Comparison of ENCODE assay signal across 23 cellular contexts in genomic region chr1:7329868-7330615, GRCh38.
"Had no signal": no experiment of that assay in that cellular context is flagged by ENCODE, and none has a peak within 500 bp of the region (broad histone marks: within the 10 kb centered on the region; RNA-seq: fewer than 3 reads in every experiment).

No MANE protein-coding gene starts in this region.

- H3K9me3 ChIP-seq: esophagus squamous epithelium, mucosa of descending colon, neutrophil, sigmoid colon, testis, transverse colon had no signal

- H3K4me3 Mint-ChIP-seq: immature natural killer cell; naive thymus-derived CD8-positive, alpha-beta T cell; stimulated activated naive B cell treated with anti-CD40 and anti-IgM and Interleukin-4, amounts not matched to agents 10 μg/mL and 1 μg/mL and 100 μg/mL, for 72 hours; stimulated activated naive CD8-positive, alpha-beta T cell treated with anti-CD3 and anti-CD28 coated beads, Interleukin-15, amount 100 ng/mL, for 72 hours had no signal

- H3K4me1 Mint-ChIP-seq: immature natural killer cell; naive thymus-derived CD8-positive, alpha-beta T cell; stimulated activated naive B cell treated with anti-CD40 and anti-IgM and Interleukin-4, amounts not matched to agents 10 μg/mL and 1 μg/mL and 100 μg/mL, for 72 hours; stimulated activated naive CD8-positive, alpha-beta T cell treated with anti-CD3 and anti-CD28 coated beads, Interleukin-15, amount 100 ng/mL, for 72 hours had no signal

- H3K27ac ChIP-seq: dorsolateral prefrontal cortex, epithelial cell of prostate, esophagus squamous epithelium, gastroesophageal sphincter, neutrophil, sigmoid colon, skin epidermis, testis, transverse colon had no signal

- H3K27ac Mint-ChIP-seq: immature natural killer cell; naive thymus-derived CD8-positive, alpha-beta T cell; stimulated activated naive B cell treated with anti-CD40 and anti-IgM and Interleukin-4, amounts not matched to agents 10 μg/mL and 1 μg/mL and 100 μg/mL, for 72 hours; stimulated activated naive CD8-positive, alpha-beta T cell treated with anti-CD3 and anti-CD28 coated beads, Interleukin-15, amount 100 ng/mL, for 72 hours had no signal

- H3K36me3 ChIP-seq: esophagus squamous epithelium, gastroesophageal sphincter, neutrophil, sigmoid colon, transverse colon had no signal

- ATAC-seq: gastroesophageal sphincter; left colon; mucosa of descending colon; naive thymus-derived CD8-positive, alpha-beta T cell; stimulated activated naive B cell treated with anti-CD40 and anti-IgM and Interleukin-4, amounts not matched to agents 10 μg/mL and 1 μg/mL and 100 μg/mL, for 72 hours; stimulated activated naive CD8-positive, alpha-beta T cell treated with anti-CD3 and anti-CD28 coated beads, Interleukin-15, amount 100 ng/mL, for 72 hours had no signal

- H3K4me1 ChIP-seq: testis had no signal

- H3K27me3 ChIP-seq: dorsolateral prefrontal cortex, neutrophil, sigmoid colon, testis, transverse colon had no signal

- H3K4me3 ChIP-seq: dorsolateral prefrontal cortex, esophagus squamous epithelium, gastroesophageal sphincter, mucosa of descending colon, sigmoid colon, skin epidermis, testis, transverse colon had no signal

- DNase-seq: cortex of kidney; dorsolateral prefrontal cortex; effector memory CD4-positive, alpha-beta T cell; esophagus squamous epithelium; foreskin fibroblast; glutamatergic neuron; immature natural killer cell; left colon; mammary epithelial cell; mucosa of descending colon; naive thymus-derived CD8-positive, alpha-beta T cell; posterior cingulate gyrus; sigmoid colon; stimulated activated CD4-positive, alpha-beta T cell treated with anti-CD3 and anti-CD28 coated beads, Interleukin-2, amount 100 ng/mL, for 24 hours; stimulated activated CD4-positive, alpha-beta T cell treated with anti-CD3 and anti-CD28 coated beads, Interleukin-4, amount 100 ng/mL, for 4 hours; stimulated activated naive B cell treated with anti-CD40 and anti-IgM and Interleukin-4, amounts not matched to agents 10 μg/mL and 1 μg/mL and 100 μg/mL, for 72 hours; stimulated activated naive CD8-positive, alpha-beta T cell treated with anti-CD3 and anti-CD28 coated beads, Interleukin-15, amount 100 ng/mL, for 72 hours; testis; transverse colon had no signal

- H3K36me3 Mint-ChIP-seq: immature natural killer cell had no signal
